Comparison of ENCODE assay signal across 8 cellular contexts in the genomic region with DNA sequence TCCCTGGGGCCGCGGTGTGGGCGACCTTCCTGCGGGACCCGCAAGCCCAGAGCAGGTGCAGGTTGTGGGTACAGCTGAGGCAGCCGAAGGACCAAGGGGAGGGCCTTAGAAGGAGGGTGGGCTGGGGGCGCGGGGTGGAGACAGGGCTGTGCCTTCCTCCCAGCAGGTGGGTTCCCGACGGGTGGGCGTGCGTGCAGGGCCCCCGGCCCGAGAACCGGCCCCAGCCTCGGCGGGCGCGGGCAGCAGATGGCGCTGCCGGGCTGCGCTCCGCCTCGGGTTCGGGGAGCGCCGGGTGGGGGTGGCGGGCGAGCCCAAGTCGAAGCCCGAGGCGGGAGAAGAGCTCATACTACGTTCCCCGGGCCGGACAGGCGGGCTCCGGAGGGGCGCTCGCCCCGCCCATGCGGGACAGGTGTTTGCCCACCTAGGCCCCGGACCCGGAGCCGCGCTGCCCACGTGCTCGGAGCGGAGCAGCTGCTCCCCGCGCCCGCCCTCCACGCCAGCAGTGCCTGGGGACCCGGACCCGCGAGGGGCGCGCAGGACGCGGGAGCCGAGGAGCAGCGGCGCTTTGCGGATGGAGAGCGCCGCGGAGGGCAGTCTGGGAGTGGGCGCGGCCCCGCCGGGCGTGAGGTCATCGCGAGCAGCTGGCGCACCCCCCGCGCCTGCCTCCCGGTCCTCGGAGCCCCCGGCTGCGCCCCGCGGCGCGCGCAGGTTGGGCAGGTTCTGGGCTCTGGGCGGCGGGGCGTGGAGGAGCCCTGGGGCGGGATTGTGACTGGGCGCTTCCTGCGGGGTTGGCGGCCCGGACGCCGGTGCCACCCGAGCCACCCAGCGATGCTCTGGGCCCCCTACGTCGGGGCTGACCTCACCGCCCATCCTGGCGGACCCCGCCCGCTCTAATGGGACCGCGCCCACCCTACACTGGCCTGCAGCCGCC. TPM values are rescaled to one million over a fixed set of nuclear protein-coding genes. Genes with fewer than 3 reads are reported as not detected.
DNase-seq lines count a peak whose midpoint lies in the region; ATAC-seq and TF ChIP-seq lines count a peak whose summit lies in the region.

No MANE protein-coding gene starts in this region.

- H3K4me3 ChIP-seq in heart left ventricle (peak overlapping the region; percentile 34 to 63 (median 52)), rectal smooth muscle tissue (ENCODE audit: low read length) (peak overlapping the region; percentile 52)

- H3K27me3 ChIP-seq in heart left ventricle (peaks cover 0 to 35% (median 9%) of the 10 kb centered on the region in 9 donors), rectal smooth muscle tissue (ENCODE audit: control insufficient read depth, insufficient read depth, low read length) (peaks cover 11% of the 10 kb centered on the region)

- H3K9me3 ChIP-seq in heart left ventricle, result no peaks in the 10 kb centered on the region

- WGBS in heart left ventricle, 4 donors, result 1 to 2% (median 1%) methylated on average over 31 to 106 of the region's 106 CpGs

- H3K4me1 ChIP-seq in heart left ventricle, result peaks cover 5 to 32% (median 19%) of the 10 kb centered on the region in 12 donors
- peaks cover 3% of the 10 kb centered on the region for H3K4me1 ChIP-seq in rectal smooth muscle tissue (ENCODE audit: control insufficient read depth, insufficient read depth, low read length)

- no peaks in the 10 kb centered on the region for H3K36me3 ChIP-seq in heart left ventricle
- no peaks in the 10 kb centered on the region for H3K36me3 ChIP-seq in rectal smooth muscle tissue (ENCODE audit: control insufficient read depth, insufficient read depth, low read length)

- H3K27ac ChIP-seq in heart left ventricle (peak overlapping the region; percentile 72 to 95 (median 84)), rectal smooth muscle tissue (ENCODE audit: low read depth, low read length) (no peak overlapping the region)

- no peak for TF ChIP-seq POLR2A in heart left ventricle (IDR thresholded peaks at IDR 0.05)

- ATAC-seq in heart left ventricle, result peak in 3 of 4 donors; percentile 33 to 69 (median 57)
- no peak for ATAC-seq in GM18511 (IDR thresholded peaks at IDR 0.05; ENCODE audit: unreplicated experiment)
- no peak for ATAC-seq in GM18519 (IDR thresholded peaks at IDR 0.05; ENCODE audit: low FRiP score, unreplicated experiment)

- intact Hi-C loops in heart left ventricle (cut with DNase I), result loop anchor here (1.0 to 10.0 kb wide), 6 partner anchors 26 to 88 kb away; partner anchors contain the start of genes KRTAP5-5 (in 5 of the 10), KRTAP5-4 (in 3 of the 10) and DUSP8 (in 1 of the 10)

- H3K9ac ChIP-seq in rectal smooth muscle tissue (ENCODE audit: low read length), result no peak overlapping the region

- DNase-seq in 8988T (peak; percentile 98), NCI-H69 (lab: John Stamatoyannopoulos, UW) (peak; percentile 93), activated gamma-delta T cell treated with Interleukin-2 at 50 U/mL for 16 hours (peak; percentile 28), heart left ventricle (peak; percentile 54 to 71 (median 60))

- TF ChIP-seq CTCF in GM12873 (IDR thresholded peaks at IDR 0.05; ENCODE audit: insufficient read depth, low read depth, low read length, missing control alignments), result peak; percentile 62
- TF ChIP-seq CTCF in heart left ventricle (IDR thresholded peaks at IDR 0.05), result peak; percentile 57 to 93 (median 81)

RNA-seq across cellular contexts. Expression of gene DUSP8, which starts 25.3 kb away (rescaled TPM):
- 10 to 100 TPM in 8 of 9 donors, 1 to 10 TPM in 1; 9.8 to 29.9 (median 17.1) TPM for total RNA-seq in heart left ventricle
- polyA plus RNA-seq in heart left ventricle, result 10 to 100 TPM; 10.9 to 12.8 TPM

RNA-seq across cellular contexts. Expression of gene KRTAP5-1, which starts 38.3 kb away (rescaled TPM):
- total RNA-seq in heart left ventricle, result not detected
- not detected for polyA plus RNA-seq in heart left ventricle

RNA-seq across cellular contexts. Expression of gene KRTAP5-2, which starts 51.3 kb away (rescaled TPM):
- not detected for total RNA-seq in heart left ventricle
- not detected for polyA plus RNA-seq in heart left ventricle

Comparison
In these comparisons a context has a peak if more than half of its experiments do, and no peak if none do; other contexts are left out.
1. DNase-seq: peak in every context shown above with its lines; median percentile 98 in 8988T; 93 in NCI-H69; 60 in heart left ventricle; 28 in activated gamma-delta T cell treated with Interleukin-2 at 50 U/mL for 16 hours.
2. ATAC-seq: peak in heart left ventricle (3 of 4); none in GM18511 (single experiment) and GM18519 (single experiment).